ENCODE assay signal across 8 cellular contexts in genomic region chr17:50129946-50130777, GRCh38. TPM values are rescaled to one million over a fixed set of nuclear protein-coding genes. Genes with fewer than 3 reads are reported as not detected.
A peak's percentile ranks its signal among the peaks of the same experiment; 100 is the strongest.
DNase-seq lines count a peak whose midpoint lies in the region; ATAC-seq and TF ChIP-seq lines count a peak whose summit lies in the region.

TSS of gene SAMD14 (minus strand) at chr17:50130160. CDS start at chr17:50124959, 5,201 bp downstream.

- peak within 1 kb of the TSS; percentile 19 for H3K27ac Mint-ChIP-seq in activated CD4-positive, alpha-beta T cell treated with anti-CD3 and anti-CD28 coated beads for 36 hours
- peak within 1 kb of the TSS; percentile 91 for H3K27ac Mint-ChIP-seq in mesothelial cell of epicardium

- peaks cover 28% of the 10 kb centered on the region for H3K4me1 Mint-ChIP-seq in activated CD4-positive, alpha-beta T cell treated with anti-CD3 and anti-CD28 coated beads for 36 hours
- peaks cover 20% of the 10 kb centered on the region for H3K4me1 Mint-ChIP-seq in mesothelial cell of epicardium

- peak within 1 kb of the TSS; percentile 63 for H3K4me3 Mint-ChIP-seq in activated CD4-positive, alpha-beta T cell treated with anti-CD3 and anti-CD28 coated beads for 36 hours
- H3K4me3 Mint-ChIP-seq in mesothelial cell of epicardium, result peak within 1 kb of the TSS; percentile 93

- CTCF ChIA-PET in activated CD4-positive, alpha-beta T cell treated with anti-CD3 and anti-CD28 coated beads for 36 hours (lab: Charles Lee), result interaction anchor here (0.6 to 2.4 kb wide), 11 partner anchors 9 to 71 kb away, joined by 3 to 8 read pairs (median 3); no protein-coding TSS in a partner anchor

- H3K9me3 Mint-ChIP-seq in activated CD4-positive, alpha-beta T cell treated with anti-CD3 and anti-CD28 coated beads for 36 hours (ENCODE audit: low read depth), result no peaks in the 10 kb centered on the region
- no peaks in the 10 kb centered on the region for H3K9me3 Mint-ChIP-seq in mesothelial cell of epicardium

- no peak for TF ChIP-seq CTCF in mesothelial cell of epicardium (IDR thresholded peaks at IDR 0.05; ENCODE audit: unreplicated experiment)

- H3K27me3 Mint-ChIP-seq in activated CD4-positive, alpha-beta T cell treated with anti-CD3 and anti-CD28 coated beads for 36 hours, result peaks cover 13% of the 10 kb centered on the region
- H3K27me3 Mint-ChIP-seq in mesothelial cell of epicardium (ENCODE audit: low read depth), result peaks cover 8% of the 10 kb centered on the region

- peak; percentile 61 for ATAC-seq in activated CD4-positive, alpha-beta T cell treated with anti-CD3 and anti-CD28 coated beads for 36 hours
- ATAC-seq in HG03460 (IDR thresholded peaks at IDR 0.05; ENCODE audit: unreplicated experiment) (no peak), HG02642 (IDR thresholded peaks at IDR 0.05; ENCODE audit: poor library complexity, unreplicated experiment) (no peak)

- intact Hi-C loops in activated CD4-positive, alpha-beta T cell treated with anti-CD3 and anti-CD28 coated beads for 36 hours (cut with DNase I, micrococcal nuclease), result loop anchor here in 1 of 2 experiments (2.0 kb wide), 1 partner anchor 35 kb away; the partner anchor contains the start of gene PDK2

- peak; percentile 59 for DNase-seq in activated CD4-positive, alpha-beta T cell treated with anti-CD3 and anti-CD28 coated beads for 36 hours
- DNase-seq in activated CD4-positive, alpha-beta T cell treated with anti-CD3 and anti-CD28 coated beads for 48 hours, result no peak
- DNase-seq in T-helper 2 cell (peak in 3 of 5 experiments; percentile 44 to 49 (median 49)), mesothelial cell of epicardium (ENCODE audit: low spot score in 2 of 2, unreplicated experiment in 2 of 2) (peak in 1 of 2 experiments; percentile 53), ureter (ENCODE audit: low spot score) (peak; percentile 42)
- DNase-seq in effector CD4-positive, alpha-beta T cell, result peak; percentile 22

- POLR2A ChIA-PET in activated CD4-positive, alpha-beta T cell treated with anti-CD3 and anti-CD28 coated beads for 36 hours (lab: Charles Lee), result no interaction called here

- peaks cover 4% of the 10 kb centered on the region for H3K36me3 Mint-ChIP-seq in activated CD4-positive, alpha-beta T cell treated with anti-CD3 and anti-CD28 coated beads for 36 hours (ENCODE audit: low read depth)
- no peaks in the 10 kb centered on the region for H3K36me3 Mint-ChIP-seq in mesothelial cell of epicardium

RNA-seq across cellular contexts. Expression of gene SAMD14, which starts in this region (rescaled TPM):
- 1 to 10 TPM in 1 of 2 experiments, under 1 TPM in 1; 0.77 to 1.1 TPM for total RNA-seq in activated CD4-positive, alpha-beta T cell treated with anti-CD3 and anti-CD28 coated beads for 36 hours
- total RNA-seq in mesothelial cell of epicardium (17.3 to 20.0 TPM (median 19.4 TPM) in 3 replicates), ureter (5.5 TPM)
